ENCODE assay signal across 27 cellular contexts in the genomic region with DNA sequence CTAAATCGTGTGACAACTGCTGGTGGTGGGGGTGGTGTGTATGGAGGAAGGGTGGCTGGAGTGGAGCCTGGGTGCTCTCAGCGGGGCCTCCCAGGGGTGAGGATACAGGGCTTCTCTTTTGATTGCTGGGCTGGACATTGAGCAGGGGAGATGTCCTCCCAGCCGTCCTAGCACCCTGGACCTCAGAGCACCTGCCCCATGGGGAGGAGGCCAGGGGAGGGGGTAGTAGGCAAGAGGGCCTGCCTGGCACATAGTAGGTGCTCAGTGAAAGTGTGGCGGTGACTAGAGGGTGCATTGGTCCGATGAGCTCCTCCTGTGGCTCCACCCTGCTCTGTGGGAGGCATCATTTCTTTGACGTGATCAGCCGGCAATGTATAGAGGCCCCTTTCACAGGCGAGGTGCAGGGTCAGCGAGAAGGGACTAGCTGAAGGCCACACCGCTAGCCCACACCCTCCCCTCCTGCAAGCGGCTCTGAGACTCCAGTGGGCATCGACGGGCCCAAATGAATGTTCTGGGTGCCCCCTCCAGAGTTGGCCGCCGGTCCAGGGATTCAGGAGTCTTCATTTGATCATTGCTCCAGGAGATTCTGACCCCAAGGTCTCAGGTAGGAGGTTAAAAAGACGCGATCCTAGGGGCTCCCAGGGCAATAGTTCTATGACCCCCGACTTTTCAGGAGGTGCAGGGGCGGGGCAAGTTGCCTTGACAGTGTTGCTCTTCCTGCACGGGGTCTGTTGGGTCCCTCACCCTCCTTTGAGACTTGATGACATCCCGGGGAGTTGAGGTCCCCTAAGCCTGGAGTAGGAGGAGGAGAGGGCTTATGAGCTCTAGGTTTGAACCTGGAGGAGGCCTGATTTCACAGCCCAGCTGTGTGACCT.
"Had no signal": no experiment of that assay in that cellular context is flagged by ENCODE, and none has a peak within 500 bp of the region (broad histone marks: within the 10 kb centered on the region; RNA-seq: fewer than 3 reads in every experiment).

No MANE protein-coding gene starts in this region.

- H3K4me1 ChIP-seq: breast epithelium, SJSA1 had no signal

- H3K27ac ChIP-seq: breast epithelium, KMS-11, SJSA1 had no signal

- ATAC-seq: activated CD8-positive, alpha-beta T cell treated with anti-CD3 and anti-CD28 coated beads, Interleukin-2, amount 10 ng/mL, durations not matched to agents 7 days and 5 days; T-helper 17 cell; WTC11 had no signal

- H3K9me3 ChIP-seq: MG63, SJSA1 had no signal

- H3K9ac ChIP-seq: KMS-11 had no signal

- H3K4me3 ChIP-seq: breast epithelium, MG63, SJSA1 had no signal

- H3K36me3 ChIP-seq: breast epithelium, MG63, SJSA1 had no signal

- H3K4me2 ChIP-seq: KMS-11 had no signal

- DNase-seq: activated CD4-positive, alpha-beta T cell treated with anti-CD3 and anti-CD28 coated beads for 48 hours; activated CD4-positive, alpha-beta T cell treated with anti-CD3 and anti-CD28 coated beads, Interleukin-2, amount 50 U/mL, for 4 hours; activated CD4-positive, CD25-positive, alpha-beta regulatory T cell treated with anti-CD3 and anti-CD28 coated beads, Interleukin-2, amount 50 U/mL, for 72 hours; activated CD8-positive, alpha-beta memory T cell treated with anti-CD3 and anti-CD28 coated beads, Interleukin-2, amount 50 U/mL, for 48 hours; activated CD8-positive, alpha-beta T cell treated with anti-CD3 and anti-CD28 coated beads, Interleukin-2, amount 10 ng/mL, durations not matched to agents 7 days and 5 days; activated effector memory CD4-positive, alpha-beta T cell treated with Interleukin-2 at 50 U/mL for 16 hours; activated naive CD4-positive, alpha-beta T cell; activated T-cell treated with anti-CD3 and anti-CD28 coated beads, Interleukin-2, amount 50 U/mL, for 24 hours; central memory CD4-positive, alpha-beta T cell; MG63; MV-4-11; NCI-H1092 treated with DMSO at 0.1 percent for 48 hours; NCI-H1417 treated with DMSO at 0.1 percent for 48 hours; NCI-H1694; NCI-H2029; NCI-H2107; NCI-H2171 treated with DMSO at 0.1 percent for 48 hours; NCI-H226; NCI-H526 treated with DMSO at 0.1 percent for 48 hours; NCI-H82; RPMI8226; T-helper 17 cell; T-helper 9 cell had no signal

- H3K27me3 ChIP-seq: breast epithelium, MG63, SJSA1 had no signal
